Comparison of ENCODE assay signal across 1 cellular context in the genomic region with DNA sequence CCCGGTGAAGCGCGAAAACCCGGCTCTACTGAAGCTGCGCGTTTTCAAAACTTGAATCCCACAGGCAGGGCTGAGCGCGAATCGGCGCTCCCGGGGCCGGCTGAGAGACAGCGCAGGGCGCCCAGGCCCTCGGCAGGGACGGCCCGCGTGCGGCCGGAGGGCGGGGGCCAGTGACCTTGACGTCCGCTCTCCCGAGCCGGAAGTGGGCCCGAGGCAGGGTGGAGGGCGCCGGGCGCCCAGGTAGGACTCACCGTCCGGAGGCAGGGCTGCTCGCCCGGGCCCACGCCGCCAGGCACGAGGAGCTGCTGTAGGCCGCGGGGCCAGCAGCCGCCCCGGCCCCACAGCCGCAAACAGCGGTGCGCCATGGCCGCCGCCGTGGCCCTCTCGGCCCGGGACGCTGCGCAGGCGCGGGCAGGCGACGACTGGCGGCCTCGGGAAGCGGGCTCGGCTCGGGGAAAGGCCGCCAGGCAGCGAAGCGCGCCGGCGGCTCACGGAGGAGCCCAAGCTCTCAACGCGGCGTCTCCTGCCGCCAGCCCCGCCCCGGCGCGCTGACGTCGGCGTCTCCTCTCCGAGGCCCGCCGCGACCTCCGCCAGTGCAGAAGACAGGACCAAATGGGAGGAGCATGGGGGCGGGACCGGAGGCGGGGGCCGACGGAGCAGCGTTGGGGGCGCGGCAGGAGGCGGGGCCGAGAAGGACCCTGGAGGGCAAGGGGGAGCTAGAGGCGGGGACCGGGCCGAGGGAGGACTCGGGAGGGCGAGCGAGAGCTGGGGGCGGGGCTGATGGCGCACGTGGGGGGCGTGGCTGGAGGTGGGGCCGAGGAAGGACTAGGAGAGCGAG.
A peak's percentile ranks its signal among the peaks of the same experiment; 100 is the strongest.
TF ChIP-seq lines count a peak whose summit lies in the region.

A gene (minus strand): TSS at position 510 of the 838 bp plus-strand sequence. CDS start 145 bp downstream, at position 365.

TF ChIP-seq in HepG2, 621 proteins besides CTCF, POLR2A, EP300 and RAD21 (continued from another document and continues in another):
- TF ChIP-seq HCFC1 (IDR thresholded peaks at IDR 0.05; ENCODE audit: low read depth, low read length), result no peak
- TF ChIP-seq, protein P1, sequence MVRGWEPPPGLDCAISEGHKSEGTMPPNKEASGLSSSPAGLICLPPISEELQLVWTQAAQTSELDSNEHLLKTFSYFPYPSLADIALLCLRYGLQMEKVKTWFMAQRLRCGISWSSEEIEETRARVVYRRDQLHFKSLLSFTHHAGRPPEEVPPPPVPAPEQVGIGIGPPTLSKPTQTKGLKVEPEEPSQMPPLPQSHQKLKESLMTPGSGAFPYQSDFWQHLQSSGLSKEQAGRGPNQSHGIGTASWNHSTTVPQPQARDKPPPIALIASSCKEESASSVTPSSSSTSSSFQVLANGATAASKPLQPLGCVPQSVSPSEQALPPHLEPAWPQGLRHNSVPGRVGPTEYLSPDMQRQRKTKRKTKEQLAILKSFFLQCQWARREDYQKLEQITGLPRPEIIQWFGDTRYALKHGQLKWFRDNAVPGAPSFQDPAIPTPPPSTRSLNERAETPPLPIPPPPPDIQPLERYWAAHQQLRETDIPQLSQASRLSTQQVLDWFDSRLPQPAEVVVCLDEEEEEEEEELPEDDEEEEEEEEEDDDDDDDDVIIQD (CRISPR knock-in tag; IDR thresholded peaks at IDR 0.05; ENCODE audit: low read depth), result 0 out of 2 replicates have a peak, but pooled peaks have one; percentile 33
- no peak for TF ChIP-seq IKZF1 (IDR thresholded peaks at IDR 0.05)
- TF ChIP-seq TBL1XR1 (IDR thresholded peaks at IDR 0.05; ENCODE audit: borderline replicate concordance, low read length, partially characterized antibody), result no peak
- TF ChIP-seq MTA1 (CRISPR knock-in tag; IDR thresholded peaks at IDR 0.05; ENCODE audit: borderline replicate concordance), result no peak
- TF ChIP-seq ZNF543 (CRISPR knock-in tag; IDR thresholded peaks at IDR 0.05), result no peak
- TF ChIP-seq DMAP1 (CRISPR knock-in tag; IDR thresholded peaks at IDR 0.05), result peak; percentile 32; the same call in 1 of the 2 replicates
- TF ChIP-seq ZNF367 (CRISPR knock-in tag; IDR thresholded peaks at IDR 0.05; ENCODE audit: borderline replicate concordance), result no peak; the same call in 1 of the 2 replicates
- TF ChIP-seq SETDB1 (CRISPR knock-in tag; IDR thresholded peaks at IDR 0.05; ENCODE audit: borderline replicate concordance), result no peak
- TF ChIP-seq AHR (CRISPR knock-in tag; IDR thresholded peaks at IDR 0.05), result no peak
- no peak for TF ChIP-seq ZFP62 (CRISPR knock-in tag; IDR thresholded peaks at IDR 0.05)
- TF ChIP-seq, protein P2, sequence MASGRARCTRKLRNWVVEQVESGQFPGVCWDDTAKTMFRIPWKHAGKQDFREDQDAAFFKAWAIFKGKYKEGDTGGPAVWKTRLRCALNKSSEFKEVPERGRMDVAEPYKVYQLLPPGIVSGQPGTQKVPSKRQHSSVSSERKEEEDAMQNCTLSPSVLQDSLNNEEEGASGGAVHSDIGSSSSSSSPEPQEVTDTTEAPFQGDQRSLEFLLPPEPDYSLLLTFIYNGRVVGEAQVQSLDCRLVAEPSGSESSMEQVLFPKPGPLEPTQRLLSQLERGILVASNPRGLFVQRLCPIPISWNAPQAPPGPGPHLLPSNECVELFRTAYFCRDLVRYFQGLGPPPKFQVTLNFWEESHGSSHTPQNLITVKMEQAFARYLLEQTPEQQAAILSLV (CRISPR knock-in tag; IDR thresholded peaks at IDR 0.05; ENCODE audit: borderline replicate concordance), result peak; percentile 46; the same call in 1 of the 2 replicates
- no peak for TF ChIP-seq NFE2 (CRISPR knock-in tag; IDR thresholded peaks at IDR 0.05)
- TF ChIP-seq RBM22 (optimal IDR thresholded peaks at IDR 0.05; ENCODE audit: low read length), result no peak
- TF ChIP-seq ZNF232 (CRISPR knock-in tag; IDR thresholded peaks at IDR 0.05; ENCODE audit: borderline replicate concordance), result no peak
- TF ChIP-seq, protein P3, sequence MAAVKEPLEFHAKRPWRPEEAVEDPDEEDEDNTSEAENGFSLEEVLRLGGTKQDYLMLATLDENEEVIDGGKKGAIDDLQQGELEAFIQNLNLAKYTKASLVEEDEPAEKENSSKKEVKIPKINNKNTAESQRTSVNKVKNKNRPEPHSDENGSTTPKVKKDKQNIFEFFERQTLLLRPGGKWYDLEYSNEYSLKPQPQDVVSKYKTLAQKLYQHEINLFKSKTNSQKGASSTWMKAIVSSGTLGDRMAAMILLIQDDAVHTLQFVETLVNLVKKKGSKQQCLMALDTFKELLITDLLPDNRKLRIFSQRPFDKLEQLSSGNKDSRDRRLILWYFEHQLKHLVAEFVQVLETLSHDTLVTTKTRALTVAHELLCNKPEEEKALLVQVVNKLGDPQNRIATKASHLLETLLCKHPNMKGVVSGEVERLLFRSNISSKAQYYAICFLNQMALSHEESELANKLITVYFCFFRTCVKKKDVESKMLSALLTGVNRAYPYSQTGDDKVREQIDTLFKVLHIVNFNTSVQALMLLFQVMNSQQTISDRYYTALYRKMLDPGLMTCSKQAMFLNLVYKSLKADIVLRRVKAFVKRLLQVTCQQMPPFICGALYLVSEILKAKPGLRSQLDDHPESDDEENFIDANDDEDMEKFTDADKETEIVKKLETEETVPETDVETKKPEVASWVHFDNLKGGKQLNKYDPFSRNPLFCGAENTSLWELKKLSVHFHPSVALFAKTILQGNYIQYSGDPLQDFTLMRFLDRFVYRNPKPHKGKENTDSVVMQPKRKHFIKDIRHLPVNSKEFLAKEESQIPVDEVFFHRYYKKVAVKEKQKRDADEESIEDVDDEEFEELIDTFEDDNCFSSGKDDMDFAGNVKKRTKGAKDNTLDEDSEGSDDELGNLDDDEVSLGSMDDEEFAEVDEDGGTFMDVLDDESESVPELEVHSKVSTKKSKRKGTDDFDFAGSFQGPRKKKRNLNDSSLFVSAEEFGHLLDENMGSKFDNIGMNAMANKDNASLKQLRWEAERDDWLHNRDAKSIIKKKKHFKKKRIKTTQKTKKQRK (IDR thresholded peaks at IDR 0.05; ENCODE audit: low read length), result no peak
- TF ChIP-seq, protein P4, sequence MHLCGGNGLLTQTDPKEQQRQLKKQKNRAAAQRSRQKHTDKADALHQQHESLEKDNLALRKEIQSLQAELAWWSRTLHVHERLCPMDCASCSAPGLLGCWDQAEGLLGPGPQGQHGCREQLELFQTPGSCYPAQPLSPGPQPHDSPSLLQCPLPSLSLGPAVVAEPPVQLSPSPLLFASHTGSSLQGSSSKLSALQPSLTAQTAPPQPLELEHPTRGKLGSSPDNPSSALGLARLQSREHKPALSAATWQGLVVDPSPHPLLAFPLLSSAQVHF (CRISPR knock-in tag; IDR thresholded peaks at IDR 0.05), result peak; percentile 19; the same call in 1 of the 2 replicates
- TF ChIP-seq ZNF670 (CRISPR knock-in tag; IDR thresholded peaks at IDR 0.05; ENCODE audit: borderline replicate concordance), result peak; percentile 65; the same call in 1 of the 2 replicates
- peak; percentile 91 for TF ChIP-seq MYC (CRISPR knock-in tag; IDR thresholded peaks at IDR 0.05; ENCODE audit: borderline replicate concordance)
- TF ChIP-seq NPAS2 (CRISPR knock-in tag; IDR thresholded peaks at IDR 0.05; ENCODE audit: borderline replicate concordance), result no peak
- TF ChIP-seq, protein P5, sequence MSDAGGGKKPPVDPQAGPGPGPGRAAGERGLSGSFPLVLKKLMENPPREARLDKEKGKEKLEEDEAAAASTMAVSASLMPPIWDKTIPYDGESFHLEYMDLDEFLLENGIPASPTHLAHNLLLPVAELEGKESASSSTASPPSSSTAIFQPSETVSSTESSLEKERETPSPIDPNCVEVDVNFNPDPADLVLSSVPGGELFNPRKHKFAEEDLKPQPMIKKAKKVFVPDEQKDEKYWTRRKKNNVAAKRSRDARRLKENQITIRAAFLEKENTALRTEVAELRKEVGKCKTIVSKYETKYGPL (CRISPR knock-in tag; IDR thresholded peaks at IDR 0.05), result peak; percentile 26; the same call in 1 of the 2 replicates
- no peak for TF ChIP-seq MTF2 (CRISPR knock-in tag; IDR thresholded peaks at IDR 0.05; ENCODE audit: borderline replicate concordance)
- TF ChIP-seq, protein P6, sequence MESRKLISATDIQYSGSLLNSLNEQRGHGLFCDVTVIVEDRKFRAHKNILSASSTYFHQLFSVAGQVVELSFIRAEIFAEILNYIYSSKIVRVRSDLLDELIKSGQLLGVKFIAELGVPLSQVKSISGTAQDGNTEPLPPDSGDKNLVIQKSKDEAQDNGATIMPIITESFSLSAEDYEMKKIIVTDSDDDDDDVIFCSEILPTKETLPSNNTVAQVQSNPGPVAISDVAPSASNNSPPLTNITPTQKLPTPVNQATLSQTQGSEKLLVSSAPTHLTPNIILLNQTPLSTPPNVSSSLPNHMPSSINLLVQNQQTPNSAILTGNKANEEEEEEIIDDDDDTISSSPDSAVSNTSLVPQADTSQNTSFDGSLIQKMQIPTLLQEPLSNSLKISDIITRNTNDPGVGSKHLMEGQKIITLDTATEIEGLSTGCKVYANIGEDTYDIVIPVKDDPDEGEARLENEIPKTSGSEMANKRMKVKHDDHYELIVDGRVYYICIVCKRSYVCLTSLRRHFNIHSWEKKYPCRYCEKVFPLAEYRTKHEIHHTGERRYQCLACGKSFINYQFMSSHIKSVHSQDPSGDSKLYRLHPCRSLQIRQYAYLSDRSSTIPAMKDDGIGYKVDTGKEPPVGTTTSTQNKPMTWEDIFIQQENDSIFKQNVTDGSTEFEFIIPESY (CRISPR knock-in tag; IDR thresholded peaks at IDR 0.05), result no peak
- TF ChIP-seq IKZF4 (CRISPR knock-in tag; IDR thresholded peaks at IDR 0.05; ENCODE audit: borderline replicate concordance, low read depth, not compliant biosample characterization), result peak; percentile 90
- no peak for TF ChIP-seq NFE2L1 (CRISPR knock-in tag; IDR thresholded peaks at IDR 0.05; ENCODE audit: borderline replicate concordance)
- TF ChIP-seq AGO2 (optimal IDR thresholded peaks at IDR 0.05; ENCODE audit: low read depth, low read length), result peak; percentile 83
- TF ChIP-seq NFYB (CRISPR knock-in tag; IDR thresholded peaks at IDR 0.05), result no peak
- peak; percentile 90; the same call in 1 of the 2 replicates for TF ChIP-seq ZNF558 (CRISPR knock-in tag; IDR thresholded peaks at IDR 0.05; ENCODE audit: borderline replicate concordance)
- no peak; the same call in 1 of the 2 replicates for TF ChIP-seq HIVEP1 (CRISPR knock-in tag; IDR thresholded peaks at IDR 0.05)
- TF ChIP-seq, protein P7, sequence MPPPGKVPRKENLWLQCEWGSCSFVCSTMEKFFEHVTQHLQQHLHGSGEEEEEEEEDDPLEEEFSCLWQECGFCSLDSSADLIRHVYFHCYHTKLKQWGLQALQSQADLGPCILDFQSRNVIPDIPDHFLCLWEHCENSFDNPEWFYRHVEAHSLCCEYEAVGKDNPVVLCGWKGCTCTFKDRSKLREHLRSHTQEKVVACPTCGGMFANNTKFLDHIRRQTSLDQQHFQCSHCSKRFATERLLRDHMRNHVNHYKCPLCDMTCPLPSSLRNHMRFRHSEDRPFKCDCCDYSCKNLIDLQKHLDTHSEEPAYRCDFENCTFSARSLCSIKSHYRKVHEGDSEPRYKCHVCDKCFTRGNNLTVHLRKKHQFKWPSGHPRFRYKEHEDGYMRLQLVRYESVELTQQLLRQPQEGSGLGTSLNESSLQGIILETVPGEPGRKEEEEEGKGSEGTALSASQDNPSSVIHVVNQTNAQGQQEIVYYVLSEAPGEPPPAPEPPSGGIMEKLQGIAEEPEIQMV (CRISPR knock-in tag; IDR thresholded peaks at IDR 0.05; ENCODE audit: low read depth), result peak; percentile 97
- peak; percentile 55; the same call in 1 of the 2 replicates for TF ChIP-seq HDAC1 (CRISPR knock-in tag; IDR thresholded peaks at IDR 0.05)
- no peak for TF ChIP-seq SYNCRIP (IDR thresholded peaks at IDR 0.05; ENCODE audit: insufficient read depth, low read depth, low read length)
- TF ChIP-seq, protein P8, sequence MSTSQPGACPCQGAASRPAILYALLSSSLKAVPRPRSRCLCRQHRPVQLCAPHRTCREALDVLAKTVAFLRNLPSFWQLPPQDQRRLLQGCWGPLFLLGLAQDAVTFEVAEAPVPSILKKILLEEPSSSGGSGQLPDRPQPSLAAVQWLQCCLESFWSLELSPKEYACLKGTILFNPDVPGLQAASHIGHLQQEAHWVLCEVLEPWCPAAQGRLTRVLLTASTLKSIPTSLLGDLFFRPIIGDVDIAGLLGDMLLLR (CRISPR knock-in tag; IDR thresholded peaks at IDR 0.05), result peak; percentile 53; the same call in 1 of the 2 replicates
- TF ChIP-seq ZNF644 (CRISPR knock-in tag; IDR thresholded peaks at IDR 0.05; ENCODE audit: low read depth), result no peak
